In genomic region chr5:36885149-36885548, GRCh38 we compare ENCODE assay signal across 19 cellular contexts. TPM values are rescaled to one million over a fixed set of nuclear protein-coding genes. Genes with fewer than 3 reads are reported as not detected.
DNase-seq lines count a peak whose midpoint lies in the region; ATAC-seq and TF ChIP-seq lines count a peak whose summit lies in the region.
"Had no signal": no experiment of that assay in that cellular context is flagged by ENCODE, and none has a peak within 500 bp of the region (broad histone marks: within the 10 kb centered on the region; RNA-seq: fewer than 3 reads in every experiment).

No MANE protein-coding gene starts in this region.

- no peak for DNase-seq in left ventricle myocardium superior
- DNase-seq in cardiac septum (ENCODE audit: low spot score): no peak
- peak; percentile 38 for DNase-seq in endodermal cell
- DNase-seq in lower lobe of right lung: peak; percentile 28
- no peak for DNase-seq in activated T-cell treated with anti-CD3 and anti-CD28 coated beads, Interleukin-2, amount 50 U/mL, for 48 hours
- DNase-seq in GM23338 (ENCODE audit: low spot score): no peak
- DNase-seq: 8988T; Calu3; CD8-positive, alpha-beta T cell; DND-41; EL; GM23248; HCEC 1CT; HFFc6 had no signal

- H3K9me3 Mint-ChIP-seq in endodermal cell (no peaks in the 10 kb centered on the region), GM23338 (no peaks in the 10 kb centered on the region)
- H3K9me3 Mint-ChIP-seq: CD14-positive monocyte; CD8-positive, alpha-beta T cell; HFFc6 had no signal

- WGBS in endodermal cell (ENCODE audit: insufficient coverage in 1 of 2, insufficient read length in 1 of 2), 2 experiments: 95 to 100% methylated on average over 2 to 10 of the region's 10 CpGs

- peaks cover 4% of the 10 kb centered on the region for H3K4me1 ChIP-seq in endodermal cell (ENCODE audit: control insufficient read depth, insufficient read depth, low read length)
- peaks cover 66% of the 10 kb centered on the region for H3K4me1 ChIP-seq in lower lobe of right lung
- peaks cover 17% of the 10 kb centered on the region for H3K4me1 ChIP-seq in GM23338 (ENCODE audit: insufficient read depth)

- no peaks in the 10 kb centered on the region for H3F3A ChIP-seq in GM23338 (replicated peaks; ENCODE audit: low read depth)

- peaks cover 18% of the 10 kb centered on the region for H3K4me1 Mint-ChIP-seq in endodermal cell
- peaks cover 35% of the 10 kb centered on the region for H3K4me1 Mint-ChIP-seq in GM23338

- no peak overlapping the region for H3K9ac ChIP-seq in endodermal cell (ENCODE audit: extremely low read depth, low read length, poor library complexity, severe bottlenecking)
- H3K9ac ChIP-seq: BLaER1, GM23248 had no signal

- peaks cover 41% of the 10 kb centered on the region for H4K20me1 ChIP-seq in GM23338 (replicated peaks; ENCODE audit: insufficient read depth)

- no peaks in the 10 kb centered on the region for H3K27me3 ChIP-seq in endodermal cell (ENCODE audit: control insufficient read depth, insufficient read depth, low read length, poor library complexity, severe bottlenecking)
- H3K27me3 ChIP-seq in lower lobe of right lung (ENCODE audit: low read depth): no peaks in the 10 kb centered on the region
- no peaks in the 10 kb centered on the region for H3K27me3 ChIP-seq in GM23338 (ENCODE audit: insufficient read depth)
- H3K27me3 ChIP-seq: BLaER1 had no signal

- H3K4me2 ChIP-seq in GM23338: no peak overlapping the region
- H3K4me2 ChIP-seq: BLaER1 had no signal

- H2AFZ ChIP-seq in GM23338: no peak overlapping the region
- H2AFZ ChIP-seq: GM23248 had no signal

- H3K36me3 ChIP-seq in endodermal cell (ENCODE audit: control insufficient read depth, insufficient read depth, low read length): peaks cover 10% of the 10 kb centered on the region
- peaks cover 8% of the 10 kb centered on the region for H3K36me3 ChIP-seq in lower lobe of right lung
- no peaks in the 10 kb centered on the region for H3K36me3 ChIP-seq in GM23338 (ENCODE audit: insufficient read depth)

- no peak for TF ChIP-seq CTCF in endodermal cell (conservative IDR thresholded peaks at IDR 0.05)
- no peak for TF ChIP-seq CTCF in lower lobe of right lung (IDR thresholded peaks at IDR 0.05)
- TF ChIP-seq CTCF in GM23338 (conservative IDR thresholded peaks at IDR 0.05; ENCODE audit: low read depth in 2 of 2): no peak

- H3K9me2 ChIP-seq in GM23338 (ENCODE audit: insufficient read depth): peaks cover 3% of the 10 kb centered on the region; the same call in 1 of the 2 replicates

- H3K4me3 ChIP-seq in endodermal cell (ENCODE audit: low read length) (no peak overlapping the region), lower lobe of right lung (no peak overlapping the region), GM23338 (no peak overlapping the region)
- H3K4me3 ChIP-seq: BLaER1, GM23248 had no signal

- no peaks in the 10 kb centered on the region for H3K9me3 ChIP-seq in endodermal cell (ENCODE audit: control insufficient read depth, low read length)
- no peaks in the 10 kb centered on the region for H3K9me3 ChIP-seq in lower lobe of right lung

- H3K4me3 Mint-ChIP-seq in endodermal cell (no peak overlapping the region), GM23338 (no peak overlapping the region)
- H3K4me3 Mint-ChIP-seq: CD14-positive monocyte; CD8-positive, alpha-beta T cell; HFFc6 had no signal

- intact Hi-C loops in left ventricle myocardium superior (cut with micrococcal nuclease) (loop anchor here (10.0 kb wide), 1 partner anchor 60 kb away; no protein-coding TSS in a partner anchor), cardiac septum (cut with DNase I) (no loop called here), lower lobe of right lung (cut with DNase I) (no loop called here)

- ATAC-seq in left ventricle myocardium superior (peak; percentile 26), lower lobe of right lung (no peak), HG03442 (IDR thresholded peaks at IDR 0.05; ENCODE audit: unreplicated experiment) (no peak), GM18909 (IDR thresholded peaks at IDR 0.05; ENCODE audit: poor library complexity, unreplicated experiment) (no peak), GM23338 (no peak)
- ATAC-seq: CD8-positive, alpha-beta T cell; GM12878 had no signal

- H3K27ac ChIP-seq in endodermal cell (ENCODE audit: low read depth, low read length) (no peak overlapping the region), lower lobe of right lung (no peak overlapping the region), GM23338 (ENCODE audit: low read depth) (no peak overlapping the region)
- H3K27ac ChIP-seq: BLaER1, GM23248 had no signal

- H3K27me3 Mint-ChIP-seq in endodermal cell (ENCODE audit: insufficient read depth): no peaks in the 10 kb centered on the region
- no peaks in the 10 kb centered on the region for H3K27me3 Mint-ChIP-seq in GM23338 (ENCODE audit: insufficient read depth, low read depth, poor library complexity)

- no peak overlapping the region for H3K27ac Mint-ChIP-seq in endodermal cell
- no peak overlapping the region for H3K27ac Mint-ChIP-seq in GM23338
- H3K27ac Mint-ChIP-seq: CD8-positive, alpha-beta T cell; HFFc6 had no signal

- peaks cover 11% of the 10 kb centered on the region for H3K36me3 Mint-ChIP-seq in endodermal cell (ENCODE audit: low read depth)
- peaks cover 9% of the 10 kb centered on the region; the same call in 2 of the 3 replicates for H3K36me3 Mint-ChIP-seq in GM23338 (ENCODE audit: low read depth)

- peaks cover 100% of the 10 kb centered on the region for H3K79me2 ChIP-seq in GM23338 (replicated peaks; ENCODE audit: insufficient read depth)

TF ChIP-seq in GM23338, 12 proteins besides CTCF, POLR2A, EP300 and RAD21:
- TF ChIP-seq ETS1 (IDR thresholded peaks at IDR 0.05): no peak
- TF ChIP-seq ZNF331 (CRISPR knock-in tag; IDR thresholded peaks at IDR 0.05; ENCODE audit: low read depth): no peak
TF ChIP-seq in GM23338: peak in this region for 0.

RNA-seq across cellular contexts. Expression of gene NIPBL, which starts 8.6 kb away (rescaled TPM):
- total RNA-seq in left ventricle myocardium superior: 36.7 TPM
- total RNA-seq in cardiac septum: 46.8 TPM
- total RNA-seq in endodermal cell: 10 to 100 TPM; 63.3 to 65.8 TPM
- 51.1 TPM for polyA plus RNA-seq in endodermal cell (2013, experiment 1 of 2)
- 46.3 TPM for polyA plus RNA-seq in endodermal cell (2013, experiment 2 of 2)
- 67.3 TPM for total RNA-seq in lower lobe of right lung
- total RNA-seq in GM23338 (2014; rRNA removed; shearing (Covaris generic)): 40.3 and 44.2 TPM in 2 replicates
- 47.1 and 51.4 TPM in 2 replicates for polyA plus RNA-seq in GM23338 (2016; fragmentation: Nextera tagmentation; extraction: Ambion mirVana)

Comparison
In these comparisons a context has a peak if more than half of its experiments do, and no peak if none do; other contexts are left out.
1. DNase-seq: peak in endodermal cell (single experiment) and lower lobe of right lung (single experiment); none in left ventricle myocardium superior (single experiment), cardiac septum (single experiment), activated T-cell treated with anti-CD3 and anti-CD28 coated beads, Interleukin-2, amount 50 U/mL, for 48 hours (0 of 2) and GM23338 (single experiment).